In genomic region chr1:91282695-91283420, GRCh38 we compare ENCODE assay signal across 8 cellular contexts.
DNase-seq lines count a peak whose midpoint lies in the region; ATAC-seq and TF ChIP-seq lines count a peak whose summit lies in the region.

No MANE protein-coding gene starts in this region.

- H2BK120ac ChIP-seq in mesenchymal stem cell (ENCODE audit: low read depth, low read length), result no peak overlapping the region

- no peak overlapping the region for H4K8ac ChIP-seq in mesenchymal stem cell (ENCODE audit: low read length)

- H3K4me3 ChIP-seq in endocrine pancreas (ENCODE audit: control insufficient read depth, insufficient read depth, low read length), result peak overlapping the region; percentile 62
- H3K4me3 ChIP-seq in mesenchymal stem cell (ENCODE audit: insufficient read depth in 1 of 2, low read depth in 1 of 2, low read length in 2 of 2), result peak overlapping the region in 1 of 2 experiments; percentile 67

- no peaks in the 10 kb centered on the region for H3K9me3 ChIP-seq in endocrine pancreas (ENCODE audit: control insufficient read depth, low read length)
- no peaks in the 10 kb centered on the region for H3K9me3 ChIP-seq in mesenchymal stem cell (ENCODE audit: control insufficient read depth, low read length)

- H3K4me1 Mint-ChIP-seq in WTC11, result peaks cover 12% of the 10 kb centered on the region
- no peaks in the 10 kb centered on the region for H3K4me1 Mint-ChIP-seq in stimulated activated effector memory CD8-positive, alpha-beta T cell treated with anti-CD3 and anti-CD28 coated beads, Interleukin-12 subunit alpha, Interleukin-12 subunit beta, amount 100 ng/mL, for 72 hours

- H3K27me3 ChIP-seq in endocrine pancreas (ENCODE audit: control insufficient read depth, insufficient read depth, low read length) (no peaks in the 10 kb centered on the region), mesenchymal stem cell (ENCODE audit: control insufficient read depth in 1 of 2, insufficient read depth in 1 of 2, low read length in 2 of 2) (no peaks in the 10 kb centered on the region)

- H2AK5ac ChIP-seq in mesenchymal stem cell (ENCODE audit: low read length, severe bottlenecking), result no peak overlapping the region

- no peak overlapping the region for H2BK15ac ChIP-seq in mesenchymal stem cell (ENCODE audit: low read depth, poor library complexity, severe bottlenecking)

- H2AFZ ChIP-seq in mesenchymal stem cell (ENCODE audit: low read depth, low read length), result no peak overlapping the region

- H2BK5ac ChIP-seq in mesenchymal stem cell (ENCODE audit: low read depth, low read length, poor library complexity, severe bottlenecking), result no peak overlapping the region

- H3K14ac ChIP-seq in mesenchymal stem cell (ENCODE audit: low read length in 2 of 2), result no peak overlapping the region

- no peaks in the 10 kb centered on the region for H3K79me1 ChIP-seq in mesenchymal stem cell (replicated peaks; ENCODE audit: low read length, poor library complexity, severe bottlenecking)

- no peak overlapping the region for H3K4me3 Mint-ChIP-seq in WTC11
- H3K4me3 Mint-ChIP-seq in stimulated activated effector memory CD8-positive, alpha-beta T cell treated with anti-CD3 and anti-CD28 coated beads, Interleukin-12 subunit alpha, Interleukin-12 subunit beta, amount 100 ng/mL, for 72 hours, result no peak overlapping the region

- peak; percentile 58 for TF ChIP-seq CTCF in WTC11 (IDR thresholded peaks at IDR 0.05)

- H2BK12ac ChIP-seq in mesenchymal stem cell (ENCODE audit: low read length in 2 of 2), result no peak overlapping the region

- no peak overlapping the region for H3K23ac ChIP-seq in mesenchymal stem cell (ENCODE audit: low read length in 2 of 2)

- no peak overlapping the region for H3K27ac ChIP-seq in mesenchymal stem cell (ENCODE audit: low read length, poor library complexity, severe bottlenecking)

- no peaks in the 10 kb centered on the region for H3K27me3 Mint-ChIP-seq in WTC11 (ENCODE audit: low read depth)

- H3K9ac ChIP-seq in endocrine pancreas (ENCODE audit: control insufficient read depth, insufficient read depth, low read length) (no peak overlapping the region), mesenchymal stem cell (ENCODE audit: low read length) (peak overlapping the region; percentile 86)

- no peak overlapping the region for H3K4ac ChIP-seq in mesenchymal stem cell (ENCODE audit: low read depth in 1 of 2, low read length in 2 of 2)

- CTCF ChIA-PET in WTC11 (lab: Charles Lee), result interaction anchor here (0.7 to 8.0 kb wide), 5 partner anchors 117 to 524 kb away, joined by 3 to 186 read pairs (median 9); partner anchors contain the start of genes CDC7 and HFM1

- peaks cover 5% of the 10 kb centered on the region for H3K36me3 Mint-ChIP-seq in WTC11
- no peaks in the 10 kb centered on the region for H3K36me3 Mint-ChIP-seq in stimulated activated effector memory CD8-positive, alpha-beta T cell treated with anti-CD3 and anti-CD28 coated beads, Interleukin-12 subunit alpha, Interleukin-12 subunit beta, amount 100 ng/mL, for 72 hours

- POLR2A ChIA-PET in WTC11 (lab: Charles Lee), result no interaction called here

- peak; percentile 51 for ATAC-seq in HG02588 (IDR thresholded peaks at IDR 0.05; ENCODE audit: unreplicated experiment)
- ATAC-seq in WTC11, result peak; percentile 65
- peak; percentile 21 for ATAC-seq in stimulated activated effector memory CD8-positive, alpha-beta T cell treated with anti-CD3 and anti-CD28 coated beads, Interleukin-12 subunit alpha, Interleukin-12 subunit beta, amount 100 ng/mL, for 72 hours
- no peak for ATAC-seq in GM21825 (IDR thresholded peaks at IDR 0.05; ENCODE audit: unreplicated experiment)

- no peak overlapping the region for H4K91ac ChIP-seq in mesenchymal stem cell (ENCODE audit: low read length)

- no peaks in the 10 kb centered on the region for H3K36me3 ChIP-seq in endocrine pancreas (ENCODE audit: control insufficient read depth, insufficient read depth, low read length)
- H3K36me3 ChIP-seq in mesenchymal stem cell (ENCODE audit: control insufficient read depth in 1 of 2, insufficient read depth in 2 of 2, low read depth in 1 of 2, low read length in 2 of 2), result no peaks in the 10 kb centered on the region

- 0 out of 2 replicates have a peak overlapping the region, but pooled peaks have one; percentile 12 for H3K27ac Mint-ChIP-seq in WTC11
- no peak overlapping the region for H3K27ac Mint-ChIP-seq in stimulated activated effector memory CD8-positive, alpha-beta T cell treated with anti-CD3 and anti-CD28 coated beads, Interleukin-12 subunit alpha, Interleukin-12 subunit beta, amount 100 ng/mL, for 72 hours

- H3K9me3 Mint-ChIP-seq in WTC11, result peaks cover 6% of the 10 kb centered on the region
- no peaks in the 10 kb centered on the region for H3K9me3 Mint-ChIP-seq in stimulated activated effector memory CD8-positive, alpha-beta T cell treated with anti-CD3 and anti-CD28 coated beads, Interleukin-12 subunit alpha, Interleukin-12 subunit beta, amount 100 ng/mL, for 72 hours

- DNase-seq in GM03348 (ENCODE audit: low spot score) (peak; percentile 74), NCI-H2196 (lab: John Stamatoyannopoulos, UW; ENCODE audit: unreplicated experiment) (peak; percentile 69), WTC11 (ENCODE audit: low spot score) (peak; percentile 62), mesenchymal stem cell (peak; percentile 75)
- DNase-seq in stimulated activated effector memory CD8-positive, alpha-beta T cell treated with anti-CD3 and anti-CD28 coated beads, Interleukin-12 subunit alpha, Interleukin-12 subunit beta, amount 100 ng/mL, for 72 hours (ENCODE audit: low spot score in 2 of 2), result peak in 1 of 2 donors; percentile 20

- no peak overlapping the region for H3K4me2 ChIP-seq in mesenchymal stem cell (ENCODE audit: low read length, poor library complexity, severe bottlenecking)

- no peaks in the 10 kb centered on the region for H3K4me1 ChIP-seq in endocrine pancreas (ENCODE audit: control insufficient read depth, insufficient read depth, low read length)
- no peaks in the 10 kb centered on the region for H3K4me1 ChIP-seq in mesenchymal stem cell (ENCODE audit: control insufficient read depth, insufficient read depth, low read depth, low read length)

- H3K18ac ChIP-seq in mesenchymal stem cell (ENCODE audit: low read depth in 1 of 2, low read length in 2 of 2), result peak overlapping the region in 1 of 2 experiments; percentile 2

- WGBS in mesenchymal stem cell, result 53% methylated on average over 4 of the region's 6 CpGs

TF ChIP-seq in WTC11, 78 proteins besides CTCF, POLR2A, EP300 and RAD21:
- TF ChIP-seq, protein P1, sequence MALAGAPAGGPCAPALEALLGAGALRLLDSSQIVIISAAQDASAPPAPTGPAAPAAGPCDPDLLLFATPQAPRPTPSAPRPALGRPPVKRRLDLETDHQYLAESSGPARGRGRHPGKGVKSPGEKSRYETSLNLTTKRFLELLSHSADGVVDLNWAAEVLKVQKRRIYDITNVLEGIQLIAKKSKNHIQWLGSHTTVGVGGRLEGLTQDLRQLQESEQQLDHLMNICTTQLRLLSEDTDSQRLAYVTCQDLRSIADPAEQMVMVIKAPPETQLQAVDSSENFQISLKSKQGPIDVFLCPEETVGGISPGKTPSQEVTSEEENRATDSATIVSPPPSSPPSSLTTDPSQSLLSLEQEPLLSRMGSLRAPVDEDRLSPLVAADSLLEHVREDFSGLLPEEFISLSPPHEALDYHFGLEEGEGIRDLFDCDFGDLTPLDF (CRISPR knock-in tag; IDR thresholded peaks at IDR 0.05), result no peak
- TF ChIP-seq NFE2L1 (CRISPR knock-in tag; IDR thresholded peaks at IDR 0.05), result peak; percentile 65; the same call in 1 of the 2 replicates
- no peak for TF ChIP-seq SP1 (CRISPR knock-in tag; conservative IDR thresholded peaks at IDR 0.05)
- no peak for TF ChIP-seq ERG (CRISPR knock-in tag; IDR thresholded peaks at IDR 0.05)
- no peak for TF ChIP-seq NR3C1 (CRISPR knock-in tag; conservative IDR thresholded peaks at IDR 0.05; ENCODE audit: low read depth)
- no peak for TF ChIP-seq HMGA2 (CRISPR knock-in tag; IDR thresholded peaks at IDR 0.05)
- TF ChIP-seq FOXK1 (CRISPR knock-in tag; IDR thresholded peaks at IDR 0.05), result no peak
- TF ChIP-seq MYBL2 (CRISPR knock-in tag; IDR thresholded peaks at IDR 0.05), result no peak
